Comparison of ENCODE assay signal across 30 cellular contexts in the genomic region with DNA sequence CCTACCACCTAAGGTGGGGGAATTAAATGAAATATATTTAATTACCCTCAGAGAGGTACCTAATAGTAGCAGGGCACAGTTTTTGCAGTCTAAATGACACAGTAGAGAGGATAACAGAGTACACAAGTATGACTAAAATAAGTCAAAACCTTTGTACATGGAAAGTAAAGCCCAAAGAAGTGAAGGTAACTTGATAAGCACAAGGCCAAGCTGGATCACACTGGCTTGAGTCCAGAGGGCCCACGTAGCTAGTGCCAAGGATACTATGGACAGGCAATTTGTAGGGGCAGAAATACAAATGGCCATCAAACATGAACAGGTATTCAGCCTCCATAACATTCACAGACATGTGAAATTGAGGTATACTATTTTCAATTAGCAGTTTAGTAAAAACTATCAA.
"Had no signal": no experiment of that assay in that cellular context is flagged by ENCODE, and none has a peak within 500 bp of the region (broad histone marks: within the 10 kb centered on the region; RNA-seq: fewer than 3 reads in every experiment).

No MANE protein-coding gene starts in this region.

- H3K27me3 ChIP-seq: ascending aorta, brain microvascular endothelial cell, esophagus squamous epithelium, gastroesophageal sphincter had no signal

- FAIRE-seq: bronchial epithelial cell, colon, endometrium, endothelial cell of umbilical vein had no signal

- H3K4me3 Mint-ChIP-seq: activated CD4-positive, alpha-beta memory T cell treated with anti-CD3 and anti-CD28 coated beads, Interleukin-2, amount 10 ng/mL, durations not matched to agents 7 days and 5 days; activated CD4-positive, alpha-beta T cell treated with anti-CD3 and anti-CD28 coated beads, Interleukin-2, amount 10 ng/mL, durations not matched to agents 7 days and 5 days; activated naive CD4-positive, alpha-beta T cell treated with anti-CD3 and anti-CD28 coated beads, Interleukin-2, amount 10 ng/mL, durations not matched to agents 7 days and 5 days; activated naive CD8-positive, alpha-beta T cell treated with anti-CD3 and anti-CD28 coated beads, Interleukin-2, amount 10 ng/mL, durations not matched to agents 7 days and 5 days; activated T-cell treated with anti-CD3 and anti-CD28 coated beads, Interleukin-2, amount 50 U/mL, for 24 hours; activated T-cell treated with anti-CD3 and anti-CD28 coated beads, Interleukin-2, amount 50 U/mL, for 72 hours; T-helper 17 cell had no signal

- H3K27ac Mint-ChIP-seq: activated CD4-positive, alpha-beta memory T cell treated with anti-CD3 and anti-CD28 coated beads, Interleukin-2, amount 10 ng/mL, durations not matched to agents 7 days and 5 days; activated CD4-positive, alpha-beta T cell treated with anti-CD3 and anti-CD28 coated beads, Interleukin-2, amount 10 ng/mL, durations not matched to agents 7 days and 5 days; activated naive CD4-positive, alpha-beta T cell treated with anti-CD3 and anti-CD28 coated beads, Interleukin-2, amount 10 ng/mL, durations not matched to agents 7 days and 5 days; activated naive CD4-positive, alpha-beta T cell treated with anti-CD3 and anti-CD28 coated beads, Interleukin-2, amount 50 U/mL, for 72 hours; activated naive CD8-positive, alpha-beta T cell treated with anti-CD3 and anti-CD28 coated beads, Interleukin-2, amount 10 ng/mL, durations not matched to agents 7 days and 5 days; activated T-cell treated with anti-CD3 and anti-CD28 coated beads, Interleukin-2, amount 50 U/mL, for 24 hours; activated T-cell treated with anti-CD3 and anti-CD28 coated beads, Interleukin-2, amount 50 U/mL, for 72 hours; T-helper 17 cell had no signal

- DNase-seq: activated CD4-positive, alpha-beta memory T cell treated with anti-CD3 and anti-CD28 coated beads, Interleukin-2, amount 10 ng/mL, durations not matched to agents 7 days and 5 days; activated CD4-positive, alpha-beta T cell treated with anti-CD3 and anti-CD28 coated beads for 1 hour; activated CD4-positive, alpha-beta T cell treated with anti-CD3 and anti-CD28 coated beads for 4 hours; activated CD4-positive, alpha-beta T cell treated with anti-CD3 and anti-CD28 coated beads, Interleukin-2, amount 10 ng/mL, durations not matched to agents 7 days and 5 days; activated CD4-positive, alpha-beta T cell treated with anti-CD3 and anti-CD28 coated beads, Interleukin-2, amount 50 U/mL, for 4 hours; activated CD8-positive, alpha-beta memory T cell treated with anti-CD3 and anti-CD28 coated beads, Interleukin-2, amount 50 U/mL, for 48 hours; activated gamma-delta T cell; activated naive CD4-positive, alpha-beta T cell; activated naive CD4-positive, alpha-beta T cell treated with anti-CD3 and anti-CD28 coated beads, Interleukin-2, amount 10 ng/mL, durations not matched to agents 7 days and 5 days; activated naive CD8-positive, alpha-beta T cell treated with anti-CD3 and anti-CD28 coated beads, Interleukin-2, amount 10 ng/mL, durations not matched to agents 7 days and 5 days; activated T-cell treated with anti-CD3 and anti-CD28 coated beads for 4 hours; activated T-cell treated with anti-CD3 and anti-CD28 coated beads, Interleukin-2, amount 50 U/mL, for 24 hours; activated T-cell treated with anti-CD3 and anti-CD28 coated beads, Interleukin-2, amount 50 U/mL, for 72 hours; brain microvascular endothelial cell; caudate nucleus; cortex of kidney; dermis blood vessel endothelial cell; effector CD4-positive, alpha-beta T cell; esophagus squamous epithelium; foreskin melanocyte; T-helper 1 cell; T-helper 17 cell had no signal

- H3K36me3 Mint-ChIP-seq: activated naive CD4-positive, alpha-beta T cell treated with anti-CD3 and anti-CD28 coated beads, Interleukin-2, amount 10 ng/mL, durations not matched to agents 7 days and 5 days; activated naive CD4-positive, alpha-beta T cell treated with anti-CD3 and anti-CD28 coated beads, Interleukin-2, amount 50 U/mL, for 72 hours had no signal

- H3K4me3 ChIP-seq: ascending aorta, esophagus squamous epithelium, gastroesophageal sphincter had no signal

- H3K27me3 Mint-ChIP-seq: activated CD4-positive, alpha-beta memory T cell treated with anti-CD3 and anti-CD28 coated beads, Interleukin-2, amount 10 ng/mL, durations not matched to agents 7 days and 5 days; activated CD4-positive, alpha-beta T cell treated with anti-CD3 and anti-CD28 coated beads, Interleukin-2, amount 10 ng/mL, durations not matched to agents 7 days and 5 days; activated naive CD8-positive, alpha-beta T cell treated with anti-CD3 and anti-CD28 coated beads, Interleukin-2, amount 10 ng/mL, durations not matched to agents 7 days and 5 days; activated T-cell treated with anti-CD3 and anti-CD28 coated beads, Interleukin-2, amount 50 U/mL, for 24 hours; T-helper 17 cell had no signal

- H3K9me3 ChIP-seq: ascending aorta, esophagus squamous epithelium, gastroesophageal sphincter had no signal

- H3K9me3 Mint-ChIP-seq: activated CD4-positive, alpha-beta memory T cell treated with anti-CD3 and anti-CD28 coated beads, Interleukin-2, amount 10 ng/mL, durations not matched to agents 7 days and 5 days; activated CD4-positive, alpha-beta T cell treated with anti-CD3 and anti-CD28 coated beads, Interleukin-2, amount 10 ng/mL, durations not matched to agents 7 days and 5 days; activated naive CD4-positive, alpha-beta T cell treated with anti-CD3 and anti-CD28 coated beads, Interleukin-2, amount 10 ng/mL, durations not matched to agents 7 days and 5 days; activated naive CD4-positive, alpha-beta T cell treated with anti-CD3 and anti-CD28 coated beads, Interleukin-2, amount 50 U/mL, for 72 hours; activated naive CD8-positive, alpha-beta T cell treated with anti-CD3 and anti-CD28 coated beads, Interleukin-2, amount 10 ng/mL, durations not matched to agents 7 days and 5 days; activated T-cell treated with anti-CD3 and anti-CD28 coated beads, Interleukin-2, amount 50 U/mL, for 24 hours; activated T-cell treated with anti-CD3 and anti-CD28 coated beads, Interleukin-2, amount 50 U/mL, for 72 hours had no signal

- H3K36me3 ChIP-seq: ascending aorta, brain microvascular endothelial cell, gastroesophageal sphincter had no signal

- ATAC-seq: activated naive CD4-positive, alpha-beta T cell treated with anti-CD3 and anti-CD28 coated beads, Interleukin-2, amount 50 U/mL, for 72 hours; activated T-cell treated with anti-CD3 and anti-CD28 coated beads, Interleukin-2, amount 50 U/mL, for 72 hours; gastroesophageal sphincter; T-helper 17 cell had no signal

- H3K27ac ChIP-seq: ascending aorta, brain microvascular endothelial cell, epithelial cell of prostate, esophagus squamous epithelium, gastroesophageal sphincter had no signal
